ENCODE assay signal across 12 cellular contexts in genomic region chr14:68686212-68686478, GRCh38.
DNase-seq lines count a peak whose midpoint lies in the region; ATAC-seq and TF ChIP-seq lines count a peak whose summit lies in the region.
"Had no signal": no experiment of that assay in that cellular context is flagged by ENCODE, and none has a peak within 500 bp of the region (broad histone marks: within the 10 kb centered on the region; RNA-seq: fewer than 3 reads in every experiment).

No MANE protein-coding gene starts in this region.

- no peaks in the 10 kb centered on the region for H3K79me2 ChIP-seq in KMS-11 (ENCODE audit: insufficient read depth, low read depth)

- H2AFZ ChIP-seq in KMS-11 (ENCODE audit: low read depth): no peak overlapping the region

- TF ChIP-seq CTCF in AG04450 (IDR thresholded peaks at IDR 0.05; ENCODE audit: low read depth, low read length) (no peak), KMS-11 (conservative IDR thresholded peaks at IDR 0.05; ENCODE audit: low read depth, low read length) (no peak), brain (conservative IDR thresholded peaks at IDR 0.05) (no peak), nephron progenitor cell (IDR thresholded peaks at IDR 0.05) (no peak), tibial nerve (IDR thresholded peaks at IDR 0.05) (no peak), lower leg skin (IDR thresholded peaks at IDR 0.05) (no peak)

- H3K4me2 ChIP-seq in KMS-11: no peak overlapping the region

- H3K27ac Mint-ChIP-seq in brain (peak overlapping the region in 4 of 5 experiments; percentile 11 to 99 (median 78)), nephron progenitor cell (peak overlapping the region; percentile 79)

- H3K4me1 ChIP-seq in KMS-11 (ENCODE audit: low read depth, poor library complexity, severe bottlenecking): peaks cover 14% of the 10 kb centered on the region
- peaks cover 0 to 63% (median 40%) of the 10 kb centered on the region in 4 donors for H3K4me1 ChIP-seq in tibial nerve

- H3K4me1 Mint-ChIP-seq in brain (peaks cover 100% of the 10 kb centered on the region), nephron progenitor cell (peaks cover 100% of the 10 kb centered on the region)

- peak overlapping the region; percentile 73 for H3K27ac ChIP-seq in AG04450 (ENCODE audit: low read depth, low read length)
- H3K27ac ChIP-seq in KMS-11: peak overlapping the region; percentile 42
- peak overlapping the region in 1 of 4 donors; percentile 78 for H3K27ac ChIP-seq in tibial nerve

- peaks cover 6% of the 10 kb centered on the region for H3K36me3 Mint-ChIP-seq in brain
- H3K36me3 Mint-ChIP-seq in nephron progenitor cell (ENCODE audit: low read depth): peaks cover 14% of the 10 kb centered on the region

- POLR2A ChIA-PET in AG04450 (lab: Yijun Ruan, JAX): interaction anchor here (1.2 to 1.3 kb wide), 2 partner anchors 104 to 107 kb away, joined by 3 to 5 read pairs; partner anchors contain the start of gene ZFP36L1

- DNase-seq in AG04450 (ENCODE audit: low read depth, low spot score) (no peak), nephron progenitor cell (no peak), tibial nerve (ENCODE audit: low spot score in 2 of 2) (no peak), left colon (no peak), NCI-H1417 (lab: John Stamatoyannopoulos, UW) (no peak), lower leg skin (ENCODE audit: low spot score in 2 of 2) (no peak)
- DNase-seq: COR-L47, NCI-H446, posterior cingulate gyrus had no signal

- intact Hi-C loops in left colon (cut with DNase I, micrococcal nuclease) (no loop called here), lower leg skin (cut with DNase I; ENCODE audit: low total_unique reads) (no loop called here)

- 100% methylated on average over 1 of the region's 1 CpG for WGBS in tibial nerve, 2 donors
- WGBS in lower leg skin, 2 donors: 91 to 93% methylated on average over 1 of the region's 1 CpG

- H3K36me3 ChIP-seq in KMS-11 (ENCODE audit: insufficient read depth) (no peaks in the 10 kb centered on the region), tibial nerve (no peaks in the 10 kb centered on the region)

- no peaks in the 10 kb centered on the region for H3K27me3 ChIP-seq in AG04450 (ENCODE audit: control insufficient read depth, insufficient read depth, low read length)
- H3K27me3 ChIP-seq in KMS-11 (ENCODE audit: insufficient read depth, low read depth): no peaks in the 10 kb centered on the region
- no peaks in the 10 kb centered on the region for H3K27me3 ChIP-seq in tibial nerve

- H4K20me1 ChIP-seq in KMS-11 (ENCODE audit: insufficient read depth): no peaks in the 10 kb centered on the region

- TF ChIP-seq EP300 in tibial nerve (IDR thresholded peaks at IDR 0.05): no peak

- H3K4me3 Mint-ChIP-seq in brain: no peak overlapping the region
- no peak overlapping the region for H3K4me3 Mint-ChIP-seq in nephron progenitor cell

- CTCF ChIA-PET in AG04450 (lab: Charles Lee): interaction anchor here (0.6 kb wide), 1 partner anchor 225 kb away, joined by 3 read pairs; no protein-coding TSS in a partner anchor

- TF ChIP-seq POLR2A in tibial nerve (IDR thresholded peaks at IDR 0.05) (no peak), lower leg skin (IDR thresholded peaks at IDR 0.05) (no peak)

- no peaks in the 10 kb centered on the region for H3K27me3 Mint-ChIP-seq in brain
- H3K27me3 Mint-ChIP-seq in nephron progenitor cell (ENCODE audit: low read depth, poor library complexity): peaks cover 10% of the 10 kb centered on the region

- no peak for ATAC-seq in left colon

- H3K9ac ChIP-seq in KMS-11: no peak overlapping the region

- H3K9me3 ChIP-seq in AG04450 (ENCODE audit: control insufficient read depth, insufficient read depth, low read length) (peaks cover 3% of the 10 kb centered on the region; the same call in 1 of the 2 replicates), tibial nerve (no peaks in the 10 kb centered on the region)

- H3K4me3 ChIP-seq in AG04450 (ENCODE audit: low read depth, low read length) (no peak overlapping the region), KMS-11 (IDR thresholded peaks at IDR 0.05; ENCODE audit: insufficient read depth, low read depth, low read length) (no peak overlapping the region), tibial nerve (no peak overlapping the region), lower leg skin (ENCODE audit: low read depth, poor library complexity, severe bottlenecking) (no peak overlapping the region)

- H3K9me3 Mint-ChIP-seq in brain: peaks cover 4 to 9% (median 6%) of the 10 kb centered on the region in 5 experiments
- peaks cover 19% of the 10 kb centered on the region for H3K9me3 Mint-ChIP-seq in nephron progenitor cell
- H3K9me3 Mint-ChIP-seq: activated T-cell treated with anti-CD3 and anti-CD28 coated beads, Interleukin-2, amount 50 U/mL, for 4 hours had no signal
